11 cellular contexts compared by ENCODE assay signal in the genomic region with DNA sequence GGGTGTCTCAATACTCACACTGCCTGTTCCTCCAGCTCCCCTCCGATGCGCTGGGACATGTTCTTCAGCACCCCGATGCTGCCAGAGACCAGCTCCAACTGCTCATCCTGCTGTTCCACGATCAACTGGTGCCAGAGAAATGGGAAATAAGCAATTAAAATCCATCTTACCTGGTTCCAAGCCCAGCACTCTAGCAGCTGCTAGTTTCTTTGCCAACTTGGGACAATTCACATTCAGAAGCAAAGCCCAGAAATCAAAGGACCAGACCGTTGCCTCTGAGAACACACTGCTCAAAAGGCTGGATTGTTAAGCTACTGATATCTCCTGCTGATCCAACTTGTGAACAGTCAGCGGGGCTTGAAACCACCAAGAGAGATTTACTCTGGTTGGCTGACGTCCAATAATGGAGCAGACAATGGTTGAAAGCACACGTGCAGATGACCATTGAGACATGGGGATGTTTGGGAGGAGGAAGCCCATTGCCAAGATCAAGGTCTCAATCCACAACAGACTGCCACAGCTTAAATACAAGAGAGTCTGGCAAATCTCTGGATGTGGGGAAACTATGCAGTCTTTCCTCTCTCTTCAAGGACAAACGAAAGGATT. TPM values are rescaled to one million over a fixed set of nuclear protein-coding genes. Genes with fewer than 3 reads are reported as not detected.
DNase-seq lines count a peak whose midpoint lies in the region; ATAC-seq and TF ChIP-seq lines count a peak whose summit lies in the region.
"Had no signal": no experiment of that assay in that cellular context is flagged by ENCODE, and none has a peak within 500 bp of the region (broad histone marks: within the 10 kb centered on the region; RNA-seq: fewer than 3 reads in every experiment).

No MANE protein-coding gene starts in this region.

- TF ChIP-seq CTCF in WTC11 (IDR thresholded peaks at IDR 0.05) = no peak

- peaks cover 80% of the 10 kb centered on the region for H3K36me3 Mint-ChIP-seq in WTC11

- no peak overlapping the region for H3K4me3 Mint-ChIP-seq in WTC11
- H3K4me3 Mint-ChIP-seq: stimulated activated naive CD8-positive, alpha-beta T cell treated with anti-CD3 and anti-CD28 coated beads, Interleukin-15, amount 100 ng/mL, for 72 hours had no signal

- POLR2A ChIA-PET in WTC11 (lab: Charles Lee) = no interaction called here

- H3K27me3 Mint-ChIP-seq in WTC11 (ENCODE audit: low read depth) = no peaks in the 10 kb centered on the region
- H3K27me3 Mint-ChIP-seq: stimulated activated naive CD8-positive, alpha-beta T cell treated with anti-CD3 and anti-CD28 coated beads, Interleukin-15, amount 100 ng/mL, for 72 hours had no signal

- intact Hi-C loops in left colon (cut with DNase I, micrococcal nuclease) = no loop called here

- no peaks in the 10 kb centered on the region for H3K9me3 Mint-ChIP-seq in WTC11
- H3K9me3 Mint-ChIP-seq: stimulated activated naive CD8-positive, alpha-beta T cell treated with anti-CD3 and anti-CD28 coated beads, Interleukin-15, amount 100 ng/mL, for 72 hours had no signal

- ATAC-seq in WTC11 = no peak
- ATAC-seq in left colon = no peak
- no peak for ATAC-seq in HG03095 (IDR thresholded peaks at IDR 0.05; ENCODE audit: unreplicated experiment)
- no peak for ATAC-seq in GM19035 (IDR thresholded peaks at IDR 0.05; ENCODE audit: unreplicated experiment)
- ATAC-seq: stimulated activated naive CD8-positive, alpha-beta T cell treated with anti-CD3 and anti-CD28 coated beads, Interleukin-15, amount 100 ng/mL, for 72 hours had no signal

- peak; percentile 29 for DNase-seq in COLO829 (ENCODE audit: low spot score)
- DNase-seq in NCI-H146 (lab: John Stamatoyannopoulos, UW) = peak; percentile 84
- no peak for DNase-seq in WTC11 (ENCODE audit: low spot score)
- peak; percentile 22 to 27 for DNase-seq in hippocampal formation (lab: John Stamatoyannopoulos, UW)
- DNase-seq in left colon = no peak
- no peak for DNase-seq in NOMO-1 (lab: John Stamatoyannopoulos, UW; ENCODE audit: unreplicated experiment in 2 of 2)
- DNase-seq: activated CD4-positive, alpha-beta T cell treated with anti-CD3 and anti-CD28 coated beads, Interleukin-2, amount 50 U/mL, for 48 hours; activated effector memory CD4-positive, alpha-beta T cell treated with anti-CD3 and anti-CD28 coated beads, Interleukin-2, amount 50 U/mL, for 16 hours; stimulated activated naive CD8-positive, alpha-beta T cell treated with anti-CD3 and anti-CD28 coated beads, Interleukin-15, amount 100 ng/mL, for 72 hours had no signal

- CTCF ChIA-PET in WTC11 (lab: Charles Lee) = no interaction called here

- H3K27ac Mint-ChIP-seq in WTC11 = peak overlapping the region; percentile 50; the same call in 1 of the 2 replicates
- H3K27ac Mint-ChIP-seq: stimulated activated naive CD8-positive, alpha-beta T cell treated with anti-CD3 and anti-CD28 coated beads, Interleukin-15, amount 100 ng/mL, for 72 hours had no signal

- H3K4me1 Mint-ChIP-seq in WTC11 = no peaks in the 10 kb centered on the region
- H3K4me1 Mint-ChIP-seq: stimulated activated naive CD8-positive, alpha-beta T cell treated with anti-CD3 and anti-CD28 coated beads, Interleukin-15, amount 100 ng/mL, for 72 hours had no signal

TF ChIP-seq in WTC11, 78 proteins besides CTCF, POLR2A, EP300 and RAD21:
- no peak for TF ChIP-seq ZNF121 (CRISPR knock-in tag; IDR thresholded peaks at IDR 0.05)
- TF ChIP-seq, protein P1, sequence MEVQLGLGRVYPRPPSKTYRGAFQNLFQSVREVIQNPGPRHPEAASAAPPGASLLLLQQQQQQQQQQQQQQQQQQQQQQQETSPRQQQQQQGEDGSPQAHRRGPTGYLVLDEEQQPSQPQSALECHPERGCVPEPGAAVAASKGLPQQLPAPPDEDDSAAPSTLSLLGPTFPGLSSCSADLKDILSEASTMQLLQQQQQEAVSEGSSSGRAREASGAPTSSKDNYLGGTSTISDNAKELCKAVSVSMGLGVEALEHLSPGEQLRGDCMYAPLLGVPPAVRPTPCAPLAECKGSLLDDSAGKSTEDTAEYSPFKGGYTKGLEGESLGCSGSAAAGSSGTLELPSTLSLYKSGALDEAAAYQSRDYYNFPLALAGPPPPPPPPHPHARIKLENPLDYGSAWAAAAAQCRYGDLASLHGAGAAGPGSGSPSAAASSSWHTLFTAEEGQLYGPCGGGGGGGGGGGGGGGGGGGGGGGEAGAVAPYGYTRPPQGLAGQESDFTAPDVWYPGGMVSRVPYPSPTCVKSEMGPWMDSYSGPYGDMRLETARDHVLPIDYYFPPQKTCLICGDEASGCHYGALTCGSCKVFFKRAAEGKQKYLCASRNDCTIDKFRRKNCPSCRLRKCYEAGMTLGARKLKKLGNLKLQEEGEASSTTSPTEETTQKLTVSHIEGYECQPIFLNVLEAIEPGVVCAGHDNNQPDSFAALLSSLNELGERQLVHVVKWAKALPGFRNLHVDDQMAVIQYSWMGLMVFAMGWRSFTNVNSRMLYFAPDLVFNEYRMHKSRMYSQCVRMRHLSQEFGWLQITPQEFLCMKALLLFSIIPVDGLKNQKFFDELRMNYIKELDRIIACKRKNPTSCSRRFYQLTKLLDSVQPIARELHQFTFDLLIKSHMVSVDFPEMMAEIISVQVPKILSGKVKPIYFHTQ (CRISPR knock-in tag; IDR thresholded peaks at IDR 0.05) = no peak
- no peak for TF ChIP-seq ZNF263 (CRISPR knock-in tag; IDR thresholded peaks at IDR 0.05; ENCODE audit: low read depth)
- no peak for TF ChIP-seq ZNF416 (CRISPR knock-in tag; IDR thresholded peaks at IDR 0.05)
- no peak for TF ChIP-seq TEAD4 (CRISPR knock-in tag; IDR thresholded peaks at IDR 0.05)
- TF ChIP-seq CREM (CRISPR knock-in tag; IDR thresholded peaks at IDR 0.05) = no peak
- TF ChIP-seq, protein P2, sequence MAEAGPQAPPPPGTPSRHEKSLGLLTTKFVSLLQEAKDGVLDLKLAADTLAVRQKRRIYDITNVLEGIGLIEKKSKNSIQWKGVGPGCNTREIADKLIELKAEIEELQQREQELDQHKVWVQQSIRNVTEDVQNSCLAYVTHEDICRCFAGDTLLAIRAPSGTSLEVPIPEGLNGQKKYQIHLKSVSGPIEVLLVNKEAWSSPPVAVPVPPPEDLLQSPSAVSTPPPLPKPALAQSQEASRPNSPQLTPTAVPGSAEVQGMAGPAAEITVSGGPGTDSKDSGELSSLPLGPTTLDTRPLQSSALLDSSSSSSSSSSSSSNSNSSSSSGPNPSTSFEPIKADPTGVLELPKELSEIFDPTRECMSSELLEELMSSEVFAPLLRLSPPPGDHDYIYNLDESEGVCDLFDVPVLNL (CRISPR knock-in tag; IDR thresholded peaks at IDR 0.05; ENCODE audit: borderline replicate concordance, low read depth) = no peak

RNA-seq across cellular contexts. Expression of a gene that starts 34.3 kb away (rescaled TPM):
- total RNA-seq in WTC11 (2021) (30.2 to 32.3 TPM (median 30.5 TPM) in 3 replicates), left colon (10 to 100 TPM; 16.8 to 18.2 TPM)

RNA-seq across cellular contexts. Expression of a gene that starts 45.5 kb away (rescaled TPM):
- 0.28 to 0.64 TPM (median 0.30 TPM) in 3 replicates for total RNA-seq in WTC11 (2021)
- total RNA-seq in left colon = 1 to 10 TPM; 5.3 to 7.5 TPM

Comparison
In these comparisons a context has a peak if more than half of its experiments do, and no peak if none do; other contexts are left out.
1. DNase-seq: peak in COLO829 (single experiment), NCI-H146 (single experiment) and hippocampal formation (2 of 2); none in WTC11 (single experiment), left colon (0 of 2) and NOMO-1 (0 of 2).